Comparison of ENCODE assay signal across 2 cellular contexts in the genomic region with DNA sequence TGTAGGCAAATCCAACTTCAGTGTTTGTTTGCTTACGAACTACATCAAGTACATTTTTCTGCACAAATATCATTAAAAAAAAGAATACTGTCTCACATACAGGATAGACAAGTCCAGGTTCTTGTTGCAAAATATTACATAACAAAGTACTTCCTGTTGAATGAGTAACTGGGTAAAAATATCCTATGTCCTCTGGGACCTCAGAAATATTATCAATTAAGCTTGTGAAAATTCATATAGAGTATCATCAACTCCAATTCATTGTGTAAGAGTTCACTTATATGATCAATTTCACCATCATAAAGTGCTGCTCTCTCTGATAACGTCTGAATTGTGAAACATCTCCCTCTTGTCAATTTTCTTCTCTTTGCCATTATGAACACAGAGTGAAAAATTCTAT.
TF ChIP-seq lines count a peak whose summit lies in the region.

No MANE protein-coding gene starts in this region.

TF ChIP-seq in SK-N-SH treated with all-trans-retinoic acid at 6 μM for 48 hours, 23 proteins besides CTCF, POLR2A, EP300 and RAD21:
- no peak for TF ChIP-seq CREB5 (CRISPR knock-in tag; IDR thresholded peaks at IDR 0.05; ENCODE audit: low read depth)

TF ChIP-seq in SK-N-SH, 30 proteins besides CTCF, POLR2A, EP300 and RAD21 (continued from another document):
- no peak for TF ChIP-seq TCF12 (IDR thresholded peaks at IDR 0.05)
- TF ChIP-seq USF2 (IDR thresholded peaks at IDR 0.05; ENCODE audit: borderline replicate concordance, low read depth, low read length), result no peak
- TF ChIP-seq CHD2 (IDR thresholded peaks at IDR 0.05; ENCODE audit: low read length, partially characterized antibody), result no peak
- no peak for TF ChIP-seq GABPA (IDR thresholded peaks at IDR 0.05; ENCODE audit: low read depth)
